In genomic region chr13:50267917-50268316, GRCh38 we compare ENCODE assay signal across 15 cellular contexts.
"Had no signal": no experiment of that assay in that cellular context is flagged by ENCODE, and none has a peak within 500 bp of the region (broad histone marks: within the 10 kb centered on the region; RNA-seq: fewer than 3 reads in every experiment).

No MANE protein-coding gene starts in this region.

- H3K4me1 ChIP-seq: ascending aorta, breast epithelium, uterus had no signal

- ATAC-seq: activated CD4-positive, CD25-positive, alpha-beta regulatory T cell treated with anti-CD3 and anti-CD28 coated beads, Interleukin-2, amount 50 U/mL, for 24 hours; esophagus mucosa; naive thymus-derived CD4-positive, alpha-beta T cell; T-cell had no signal

- H3K4me3 ChIP-seq: ascending aorta, breast epithelium, tibial nerve, uterus had no signal

- H3K27me3 ChIP-seq: ascending aorta, breast epithelium, tibial nerve, uterus had no signal

- H3K27ac ChIP-seq: ascending aorta, breast epithelium, tibial nerve, uterus, VCaP had no signal

- H3K36me3 ChIP-seq: ascending aorta, breast epithelium, tibial nerve, uterus had no signal

- H3K9me3 ChIP-seq: ascending aorta, breast epithelium, tibial nerve, uterus had no signal

- DNase-seq: activated gamma-delta T cell treated with Interleukin-2 at 50 U/mL for 16 hours; activated T-cell treated with anti-CD3 and anti-CD28 coated beads, Interleukin-2, amount 50 U/mL, for 1 hour; effector memory CD4-positive, alpha-beta T cell; naive thymus-derived CD4-positive, alpha-beta T cell; occipital lobe; retina; stimulated activated CD4-positive, alpha-beta T cell treated with anti-CD3 and anti-CD28 coated beads, Interleukin-12 subunit alpha, Interleukin-12 subunit beta, amount 100 ng/mL, for 4 hours; T-cell; uterus had no signal
